ENCODE assay signal across 1 cellular context in the genomic region with DNA sequence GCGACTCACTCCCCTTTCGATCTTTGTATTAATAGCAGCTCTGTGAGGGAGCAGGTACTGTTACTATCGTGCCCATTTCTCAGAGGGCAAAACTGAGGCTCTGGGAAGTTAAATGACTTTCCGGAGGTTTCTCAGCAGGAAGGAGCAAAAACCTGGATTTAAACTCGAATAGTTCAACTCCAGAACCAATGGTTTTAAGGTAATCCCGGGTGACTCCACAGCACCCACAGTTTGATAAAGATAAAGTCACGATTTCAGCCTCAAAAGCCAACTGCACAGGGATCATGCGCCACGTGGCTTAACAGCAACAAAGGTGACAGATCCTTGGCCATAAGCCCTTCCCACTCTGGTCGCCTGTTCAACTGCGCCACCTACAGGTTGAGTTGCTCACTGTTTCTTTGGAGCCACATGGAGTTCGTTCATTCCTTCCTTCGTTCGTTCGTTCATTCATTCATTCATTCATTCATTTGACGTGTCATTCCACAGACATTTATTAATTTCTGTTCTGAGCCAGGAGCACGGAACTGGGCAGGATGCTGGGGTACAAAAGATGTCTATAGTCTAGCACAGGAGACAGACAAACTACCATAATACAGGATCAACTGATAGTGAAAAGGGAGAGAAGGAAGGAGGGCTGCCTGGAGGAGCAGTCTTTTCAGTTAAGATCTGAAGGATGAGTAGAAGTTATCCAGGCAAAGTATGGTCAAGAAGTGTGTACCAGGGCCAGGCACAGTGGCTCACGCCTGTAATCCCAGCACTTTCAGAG.
TF ChIP-seq lines count a peak whose summit lies in the region.

No MANE protein-coding gene starts in this region.

TF ChIP-seq in HepG2, 621 proteins besides CTCF, POLR2A, EP300 and RAD21 (continued from another document and continues in another):
- TF ChIP-seq, protein P1, sequence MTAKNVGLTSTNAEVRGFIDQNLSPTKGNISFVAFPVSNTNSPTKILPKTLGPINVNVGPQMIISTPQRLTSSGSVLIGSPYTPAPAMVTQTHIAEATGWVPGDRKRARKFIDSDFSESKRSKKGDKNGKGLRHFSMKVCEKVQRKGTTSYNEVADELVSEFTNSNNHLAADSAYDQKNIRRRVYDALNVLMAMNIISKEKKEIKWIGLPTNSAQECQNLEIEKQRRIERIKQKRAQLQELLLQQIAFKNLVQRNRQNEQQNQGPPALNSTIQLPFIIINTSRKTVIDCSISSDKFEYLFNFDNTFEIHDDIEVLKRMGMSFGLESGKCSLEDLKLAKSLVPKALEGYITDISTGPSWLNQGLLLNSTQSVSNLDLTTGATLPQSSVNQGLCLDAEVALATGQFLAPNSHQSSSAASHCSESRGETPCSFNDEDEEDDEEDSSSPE (CRISPR knock-in tag; IDR thresholded peaks at IDR 0.05) = peak; percentile 43; the same call in 1 of the 2 replicates
- TF ChIP-seq TCF12 (IDR thresholded peaks at IDR 0.05) = no peak
- no peak for TF ChIP-seq TCF12 (CRISPR knock-in tag; IDR thresholded peaks at IDR 0.05)
- TF ChIP-seq MZF1 (CRISPR knock-in tag; IDR thresholded peaks at IDR 0.05; ENCODE audit: borderline replicate concordance) = no peak
- TF ChIP-seq, protein P2, sequence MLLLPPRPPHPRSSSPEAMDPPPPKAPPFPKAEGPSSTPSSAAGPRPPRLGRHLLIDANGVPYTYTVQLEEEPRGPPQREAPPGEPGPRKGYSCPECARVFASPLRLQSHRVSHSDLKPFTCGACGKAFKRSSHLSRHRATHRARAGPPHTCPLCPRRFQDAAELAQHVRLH (CRISPR knock-in tag; IDR thresholded peaks at IDR 0.05; ENCODE audit: borderline replicate concordance, low read depth) = 0 out of 2 replicates have a peak, but pooled peaks have one; percentile 43
- TF ChIP-seq, protein P3, sequence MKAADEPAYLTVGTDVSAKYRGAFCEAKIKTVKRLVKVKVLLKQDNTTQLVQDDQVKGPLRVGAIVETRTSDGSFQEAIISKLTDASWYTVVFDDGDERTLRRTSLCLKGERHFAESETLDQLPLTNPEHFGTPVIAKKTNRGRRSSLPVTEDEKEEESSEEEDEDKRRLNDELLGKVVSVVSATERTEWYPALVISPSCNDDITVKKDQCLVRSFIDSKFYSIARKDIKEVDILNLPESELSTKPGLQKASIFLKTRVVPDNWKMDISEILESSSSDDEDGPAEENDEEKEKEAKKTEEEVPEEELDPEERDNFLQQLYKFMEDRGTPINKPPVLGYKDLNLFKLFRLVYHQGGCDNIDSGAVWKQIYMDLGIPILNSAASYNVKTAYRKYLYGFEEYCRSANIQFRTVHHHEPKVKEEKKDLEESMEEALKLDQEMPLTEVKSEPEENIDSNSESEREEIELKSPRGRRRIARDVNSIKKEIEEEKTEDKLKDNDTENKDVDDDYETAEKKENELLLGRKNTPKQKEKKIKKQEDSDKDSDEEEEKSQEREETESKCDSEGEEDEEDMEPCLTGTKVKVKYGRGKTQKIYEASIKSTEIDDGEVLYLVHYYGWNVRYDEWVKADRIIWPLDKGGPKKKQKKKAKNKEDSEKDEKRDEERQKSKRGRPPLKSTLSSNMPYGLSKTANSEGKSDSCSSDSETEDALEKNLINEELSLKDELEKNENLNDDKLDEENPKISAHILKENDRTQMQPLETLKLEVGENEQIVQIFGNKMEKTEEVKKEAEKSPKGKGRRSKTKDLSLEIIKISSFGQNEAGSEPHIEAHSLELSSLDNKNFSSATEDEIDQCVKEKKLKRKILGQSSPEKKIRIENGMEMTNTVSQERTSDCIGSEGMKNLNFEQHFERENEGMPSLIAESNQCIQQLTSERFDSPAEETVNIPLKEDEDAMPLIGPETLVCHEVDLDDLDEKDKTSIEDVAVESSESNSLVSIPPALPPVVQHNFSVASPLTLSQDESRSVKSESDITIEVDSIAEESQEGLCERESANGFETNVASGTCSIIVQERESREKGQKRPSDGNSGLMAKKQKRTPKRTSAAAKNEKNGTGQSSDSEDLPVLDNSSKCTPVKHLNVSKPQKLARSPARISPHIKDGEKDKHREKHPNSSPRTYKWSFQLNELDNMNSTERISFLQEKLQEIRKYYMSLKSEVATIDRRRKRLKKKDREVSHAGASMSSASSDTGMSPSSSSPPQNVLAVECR (CRISPR knock-in tag; IDR thresholded peaks at IDR 0.05; ENCODE audit: borderline replicate concordance) = peak; percentile 53
- TF ChIP-seq, protein P4, sequence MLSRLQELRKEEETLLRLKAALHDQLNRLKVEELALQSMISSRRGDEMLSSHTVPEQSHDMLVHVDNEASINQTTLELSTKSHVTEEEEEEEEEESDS (CRISPR knock-in tag; IDR thresholded peaks at IDR 0.05; ENCODE audit: borderline replicate concordance) = no peak
- TF ChIP-seq PPARG (CRISPR knock-in tag; conservative IDR thresholded peaks at IDR 0.05) = peak; percentile 46; the same call in 1 of the 2 replicates
- no peak for TF ChIP-seq HHEX (CRISPR knock-in tag; IDR thresholded peaks at IDR 0.05)
- peak; percentile 25; the same call in 1 of the 2 replicates for TF ChIP-seq ZNF124 (CRISPR knock-in tag; IDR thresholded peaks at IDR 0.05)
- TF ChIP-seq ZNF761 (CRISPR knock-in tag; conservative IDR thresholded peaks at IDR 0.05) = no peak
- TF ChIP-seq ZNF570 (CRISPR knock-in tag; IDR thresholded peaks at IDR 0.05; ENCODE audit: borderline replicate concordance) = no peak
- no peak for TF ChIP-seq ZBTB38 (CRISPR knock-in tag; IDR thresholded peaks at IDR 0.05)
- TF ChIP-seq ZNF672 (CRISPR knock-in tag; IDR thresholded peaks at IDR 0.05) = no peak
- 0 out of 2 replicates have a peak, but pooled peaks have one; percentile 15 for TF ChIP-seq GATAD2A (CRISPR knock-in tag; IDR thresholded peaks at IDR 0.05)
- TF ChIP-seq, protein P5, sequence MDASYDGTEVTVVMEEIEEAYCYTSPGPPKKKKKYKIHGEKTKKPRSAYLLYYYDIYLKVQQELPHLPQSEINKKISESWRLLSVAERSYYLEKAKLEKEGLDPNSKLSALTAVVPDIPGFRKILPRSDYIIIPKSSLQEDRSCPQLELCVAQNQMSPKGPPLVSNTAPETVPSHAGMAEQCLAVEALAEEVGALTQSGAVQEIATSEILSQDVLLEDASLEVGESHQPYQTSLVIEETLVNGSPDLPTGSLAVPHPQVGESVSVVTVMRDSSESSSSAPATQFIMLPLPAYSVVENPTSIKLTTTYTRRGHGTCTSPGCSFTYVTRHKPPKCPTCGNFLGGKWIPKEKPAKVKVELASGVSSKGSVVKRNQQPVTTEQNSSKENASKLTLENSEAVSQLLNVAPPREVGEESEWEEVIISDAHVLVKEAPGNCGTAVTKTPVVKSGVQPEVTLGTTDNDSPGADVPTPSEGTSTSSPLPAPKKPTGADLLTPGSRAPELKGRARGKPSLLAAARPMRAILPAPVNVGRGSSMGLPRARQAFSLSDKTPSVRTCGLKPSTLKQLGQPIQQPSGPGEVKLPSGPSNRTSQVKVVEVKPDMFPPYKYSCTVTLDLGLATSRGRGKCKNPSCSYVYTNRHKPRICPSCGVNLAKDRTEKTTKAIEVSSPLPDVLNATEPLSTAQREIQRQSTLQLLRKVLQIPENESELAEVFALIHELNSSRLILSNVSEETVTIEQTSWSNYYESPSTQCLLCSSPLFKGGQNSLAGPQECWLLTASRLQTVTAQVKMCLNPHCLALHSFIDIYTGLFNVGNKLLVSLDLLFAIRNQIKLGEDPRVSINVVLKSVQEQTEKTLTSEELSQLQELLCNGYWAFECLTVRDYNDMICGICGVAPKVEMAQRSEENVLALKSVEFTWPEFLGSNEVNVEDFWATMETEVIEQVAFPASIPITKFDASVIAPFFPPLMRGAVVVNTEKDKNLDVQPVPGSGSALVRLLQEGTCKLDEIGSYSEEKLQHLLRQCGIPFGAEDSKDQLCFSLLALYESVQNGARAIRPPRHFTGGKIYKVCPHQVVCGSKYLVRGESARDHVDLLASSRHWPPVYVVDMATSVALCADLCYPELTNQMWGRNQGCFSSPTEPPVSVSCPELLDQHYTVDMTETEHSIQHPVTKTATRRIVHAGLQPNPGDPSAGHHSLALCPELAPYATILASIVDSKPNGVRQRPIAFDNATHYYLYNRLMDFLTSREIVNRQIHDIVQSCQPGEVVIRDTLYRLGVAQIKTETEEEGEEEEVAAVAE (CRISPR knock-in tag; IDR thresholded peaks at IDR 0.05; ENCODE audit: borderline replicate concordance) = no peak
- TF ChIP-seq NCOA1 (CRISPR knock-in tag; IDR thresholded peaks at IDR 0.05) = no peak
- TF ChIP-seq, protein P6, sequence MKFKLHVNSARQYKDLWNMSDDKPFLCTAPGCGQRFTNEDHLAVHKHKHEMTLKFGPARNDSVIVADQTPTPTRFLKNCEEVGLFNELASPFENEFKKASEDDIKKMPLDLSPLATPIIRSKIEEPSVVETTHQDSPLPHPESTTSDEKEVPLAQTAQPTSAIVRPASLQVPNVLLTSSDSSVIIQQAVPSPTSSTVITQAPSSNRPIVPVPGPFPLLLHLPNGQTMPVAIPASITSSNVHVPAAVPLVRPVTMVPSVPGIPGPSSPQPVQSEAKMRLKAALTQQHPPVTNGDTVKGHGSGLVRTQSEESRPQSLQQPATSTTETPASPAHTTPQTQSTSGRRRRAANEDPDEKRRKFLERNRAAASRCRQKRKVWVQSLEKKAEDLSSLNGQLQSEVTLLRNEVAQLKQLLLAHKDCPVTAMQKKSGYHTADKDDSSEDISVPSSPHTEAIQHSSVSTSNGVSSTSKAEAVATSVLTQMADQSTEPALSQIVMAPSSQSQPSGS (CRISPR knock-in tag; IDR thresholded peaks at IDR 0.05) = 0 out of 2 replicates have a peak, but pooled peaks have one; percentile 30
- TF ChIP-seq ZNF891 (CRISPR knock-in tag; IDR thresholded peaks at IDR 0.05) = no peak; the same call in 1 of the 2 replicates
- TF ChIP-seq PRPF4 (IDR thresholded peaks at IDR 0.05; ENCODE audit: low read depth, low read length, poor library complexity, severe bottlenecking) = no peak
- TF ChIP-seq ZNF101 (CRISPR knock-in tag; IDR thresholded peaks at IDR 0.05; ENCODE audit: borderline replicate concordance, low read depth) = no peak
- peak; percentile 72; the same call in 1 of the 2 replicates for TF ChIP-seq ZNF644 (CRISPR knock-in tag; IDR thresholded peaks at IDR 0.05; ENCODE audit: low read depth)
- TF ChIP-seq TSC22D2 (CRISPR knock-in tag; IDR thresholded peaks at IDR 0.05; ENCODE audit: borderline replicate concordance) = no peak
- TF ChIP-seq SIN3B (IDR thresholded peaks at IDR 0.05; ENCODE audit: low read length) = no peak
- TF ChIP-seq GABPB1 (CRISPR knock-in tag; IDR thresholded peaks at IDR 0.05) = no peak; the same call in 1 of the 2 replicates
- TF ChIP-seq, protein P7, sequence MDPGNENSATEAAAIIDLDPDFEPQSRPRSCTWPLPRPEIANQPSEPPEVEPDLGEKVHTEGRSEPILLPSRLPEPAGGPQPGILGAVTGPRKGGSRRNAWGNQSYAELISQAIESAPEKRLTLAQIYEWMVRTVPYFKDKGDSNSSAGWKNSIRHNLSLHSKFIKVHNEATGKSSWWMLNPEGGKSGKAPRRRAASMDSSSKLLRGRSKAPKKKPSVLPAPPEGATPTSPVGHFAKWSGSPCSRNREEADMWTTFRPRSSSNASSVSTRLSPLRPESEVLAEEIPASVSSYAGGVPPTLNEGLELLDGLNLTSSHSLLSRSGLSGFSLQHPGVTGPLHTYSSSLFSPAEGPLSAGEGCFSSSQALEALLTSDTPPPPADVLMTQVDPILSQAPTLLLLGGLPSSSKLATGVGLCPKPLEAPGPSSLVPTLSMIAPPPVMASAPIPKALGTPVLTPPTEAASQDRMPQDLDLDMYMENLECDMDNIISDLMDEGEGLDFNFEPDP (CRISPR knock-in tag; conservative IDR thresholded peaks at IDR 0.05) = no peak
- TF ChIP-seq ATF7-NPFF (CRISPR knock-in tag; IDR thresholded peaks at IDR 0.05; ENCODE audit: low read depth) = no peak
- no peak for TF ChIP-seq ZSCAN22 (CRISPR knock-in tag; IDR thresholded peaks at IDR 0.05)
- TF ChIP-seq ZNF468 (CRISPR knock-in tag; IDR thresholded peaks at IDR 0.05) = no peak
- TF ChIP-seq, protein P8, sequence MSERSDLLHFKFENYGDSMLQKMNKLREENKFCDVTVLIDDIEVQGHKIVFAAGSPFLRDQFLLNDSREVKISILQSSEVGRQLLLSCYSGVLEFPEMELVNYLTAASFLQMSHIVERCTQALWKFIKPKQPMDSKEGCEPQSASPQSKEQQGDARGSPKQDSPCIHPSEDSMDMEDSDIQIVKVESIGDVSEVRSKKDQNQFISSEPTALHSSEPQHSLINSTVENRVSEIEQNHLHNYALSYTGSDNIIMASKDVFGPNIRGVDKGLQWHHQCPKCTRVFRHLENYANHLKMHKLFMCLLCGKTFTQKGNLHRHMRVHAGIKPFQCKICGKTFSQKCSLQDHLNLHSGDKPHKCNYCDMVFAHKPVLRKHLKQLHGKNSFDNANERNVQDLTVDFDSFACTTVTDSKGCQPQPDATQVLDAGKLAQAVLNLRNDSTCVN (CRISPR knock-in tag; IDR thresholded peaks at IDR 0.05; ENCODE audit: borderline replicate concordance) = no peak
- TF ChIP-seq PITX1 (CRISPR knock-in tag; IDR thresholded peaks at IDR 0.05) = 0 out of 2 replicates have a peak, but pooled peaks have one; percentile 20
- TF ChIP-seq BRD4 (CRISPR knock-in tag; IDR thresholded peaks at IDR 0.05) = no peak
- TF ChIP-seq, protein P9, sequence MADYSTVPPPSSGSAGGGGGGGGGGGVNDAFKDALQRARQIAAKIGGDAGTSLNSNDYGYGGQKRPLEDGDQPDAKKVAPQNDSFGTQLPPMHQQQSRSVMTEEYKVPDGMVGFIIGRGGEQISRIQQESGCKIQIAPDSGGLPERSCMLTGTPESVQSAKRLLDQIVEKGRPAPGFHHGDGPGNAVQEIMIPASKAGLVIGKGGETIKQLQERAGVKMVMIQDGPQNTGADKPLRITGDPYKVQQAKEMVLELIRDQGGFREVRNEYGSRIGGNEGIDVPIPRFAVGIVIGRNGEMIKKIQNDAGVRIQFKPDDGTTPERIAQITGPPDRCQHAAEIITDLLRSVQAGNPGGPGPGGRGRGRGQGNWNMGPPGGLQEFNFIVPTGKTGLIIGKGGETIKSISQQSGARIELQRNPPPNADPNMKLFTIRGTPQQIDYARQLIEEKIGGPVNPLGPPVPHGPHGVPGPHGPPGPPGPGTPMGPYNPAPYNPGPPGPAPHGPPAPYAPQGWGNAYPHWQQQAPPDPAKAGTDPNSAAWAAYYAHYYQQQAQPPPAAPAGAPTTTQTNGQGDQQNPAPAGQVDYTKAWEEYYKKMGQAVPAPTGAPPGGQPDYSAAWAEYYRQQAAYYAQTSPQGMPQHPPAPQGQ (CRISPR knock-in tag; IDR thresholded peaks at IDR 0.05; ENCODE audit: borderline replicate concordance) = no peak
- no peak; the same call in 1 of the 2 replicates for TF ChIP-seq HDAC1 (CRISPR knock-in tag; IDR thresholded peaks at IDR 0.05)
- TF ChIP-seq TEAD2 (CRISPR knock-in tag; IDR thresholded peaks at IDR 0.05) = no peak
- no peak for TF ChIP-seq TMF1 (CRISPR knock-in tag; IDR thresholded peaks at IDR 0.05; ENCODE audit: low read depth)
- no peak for TF ChIP-seq ZNF878 (CRISPR knock-in tag; IDR thresholded peaks at IDR 0.05)
- TF ChIP-seq RFX1 (IDR thresholded peaks at IDR 0.05) = no peak
- TF ChIP-seq KDM3A (CRISPR knock-in tag; IDR thresholded peaks at IDR 0.05; ENCODE audit: low read depth) = no peak
- no peak for TF ChIP-seq NRL (CRISPR knock-in tag; IDR thresholded peaks at IDR 0.05; ENCODE audit: borderline replicate concordance)
- TF ChIP-seq ZC3H4 (CRISPR knock-in tag; IDR thresholded peaks at IDR 0.05; ENCODE audit: borderline replicate concordance) = no peak
- TF ChIP-seq ZNF282 (IDR thresholded peaks at IDR 0.05; ENCODE audit: partially characterized antibody) = no peak
- no peak for TF ChIP-seq MBNL3 (CRISPR knock-in tag; conservative IDR thresholded peaks at IDR 0.05)
